In the genomic region with DNA sequence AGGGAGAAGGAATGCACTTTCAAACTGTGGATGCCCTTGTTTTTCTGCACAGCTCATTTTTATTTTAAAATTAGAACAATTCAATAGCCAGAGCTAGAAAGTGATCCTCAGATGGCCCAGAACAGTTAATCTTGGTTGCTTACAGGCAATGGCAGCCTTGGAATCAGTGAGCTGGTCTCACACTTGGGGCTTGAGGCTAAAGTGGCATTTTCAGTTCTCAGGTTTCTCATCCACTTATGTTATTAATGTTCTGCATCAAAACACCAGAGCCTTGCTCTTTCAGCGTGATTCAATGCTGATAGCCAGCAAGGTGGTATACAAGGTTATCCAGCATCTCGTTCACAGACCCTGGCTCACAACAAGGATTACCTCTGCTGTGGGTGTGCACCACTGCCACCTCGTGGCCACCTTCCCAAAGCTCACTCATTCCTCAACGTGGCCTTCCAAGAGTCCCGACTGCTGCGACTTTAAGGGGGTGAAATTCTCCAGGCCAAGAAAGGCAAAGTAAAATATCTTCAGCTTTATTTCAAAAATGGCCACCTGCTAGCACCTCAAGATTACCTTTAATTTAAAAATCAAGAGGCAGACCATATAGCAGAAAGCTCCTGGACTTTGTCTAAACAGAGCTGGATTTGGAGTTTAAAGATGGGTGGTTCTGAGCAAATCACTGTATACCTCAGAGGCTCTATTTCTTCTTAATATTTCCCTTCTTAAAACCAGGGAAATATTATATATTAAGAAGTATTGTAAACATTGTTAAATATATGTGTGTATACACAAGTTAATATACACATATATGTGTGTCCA, we compare ENCODE assay signal across 8 cellular contexts. TPM values are rescaled to one million over a fixed set of nuclear protein-coding genes. Genes with fewer than 3 reads are reported as not detected.
DNase-seq lines count a peak whose midpoint lies in the region; ATAC-seq and TF ChIP-seq lines count a peak whose summit lies in the region.

No MANE protein-coding gene starts in this region.

- H3K36me3 ChIP-seq in spleen: no peaks in the 10 kb centered on the region

- no peaks in the 10 kb centered on the region for H3K4me1 ChIP-seq in spleen

- H3K27ac ChIP-seq in spleen: no peak overlapping the region

- 14 to 34% (median 16%) methylated on average over 6 of the region's 6 CpGs for WGBS in spleen, 5 donors

- ATAC-seq in GM19468 (IDR thresholded peaks at IDR 0.05; ENCODE audit: extremely low read depth, unreplicated experiment) (peak; percentile 95), HG03469 (IDR thresholded peaks at IDR 0.05; ENCODE audit: unreplicated experiment) (peak; percentile 95)

- no peaks in the 10 kb centered on the region for H3K27me3 ChIP-seq in spleen (replicated peaks in 1 of 7)

- H3K4me3 ChIP-seq in spleen: no peak overlapping the region

- peak in 10 of 11 experiments; percentile 9 to 73 (median 52) for TF ChIP-seq CTCF in spleen (IDR thresholded peaks at IDR 0.05 in 8 of 11, conservative IDR thresholded peaks at IDR 0.05 in 3 of 11)

- H3K9me3 ChIP-seq in spleen: peaks cover 0 to 6% (median 0%) of the 10 kb centered on the region in 8 donors

- no peak for TF ChIP-seq POLR2A in spleen (IDR thresholded peaks at IDR 0.05)

- DNase-seq in EL: peak; percentile 46
- peak; percentile 6 for DNase-seq in RPMI7951 (ENCODE audit: low read depth)
- peak in 50 of 58 donors; percentile 1 to 69 (median 16) for DNase-seq in anterior cingulate cortex (lab: John Stamatoyannopoulos, UW)
- DNase-seq in iPS DF 19.7 (ENCODE audit: low read depth, low spot score): peak; percentile 40
- DNase-seq in spleen: peak; percentile 74
- DNase-seq in 8988T: no peak

- intact Hi-C loops in spleen (cut with DNase I; ENCODE audit: low total_unique reads): no loop called here

RNA-seq across cellular contexts. Expression of gene FSHB, which starts 34.2 kb away (rescaled TPM):
- total RNA-seq in RPMI7951 (2014; rRNA removed; shearing (Covaris generic)): not detected in 2 replicates
- not detected for total RNA-seq in spleen
- not detected for polyA plus RNA-seq in spleen
